14 cellular contexts compared by ENCODE assay signal in the genomic region with DNA sequence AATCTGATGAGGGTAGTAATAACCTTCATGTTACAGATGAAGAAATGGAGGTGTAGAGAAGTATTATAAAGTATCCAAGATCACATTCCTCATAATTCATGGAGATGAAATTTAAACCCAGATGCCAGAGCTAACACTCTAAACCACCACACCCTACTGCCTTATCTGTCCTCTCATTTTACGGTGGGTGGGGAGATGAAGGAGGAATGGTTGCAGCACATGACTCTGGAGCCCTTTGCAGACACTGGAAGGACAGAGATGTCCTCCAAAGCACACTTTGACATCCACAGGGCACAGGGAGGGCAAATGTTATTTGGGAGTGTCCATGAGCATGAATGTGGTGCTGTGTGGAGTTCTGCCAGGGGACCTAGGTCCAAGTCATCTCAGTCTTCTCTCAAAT. TPM values are rescaled to one million over a fixed set of nuclear protein-coding genes. Genes with fewer than 3 reads are reported as not detected.
DNase-seq lines count a peak whose midpoint lies in the region; TF ChIP-seq lines count a peak whose summit lies in the region.
"Had no signal": no experiment of that assay in that cellular context is flagged by ENCODE, and none has a peak within 500 bp of the region (broad histone marks: within the 10 kb centered on the region; RNA-seq: fewer than 3 reads in every experiment).

No MANE protein-coding gene starts in this region.

- H3K36me3 Mint-ChIP-seq in MCF 10A (ENCODE audit: insufficient read depth, unreplicated experiment) (peaks cover 4% of the 10 kb centered on the region), nephron progenitor cell (ENCODE audit: low read depth) (no peaks in the 10 kb centered on the region)

- H3K27me3 Mint-ChIP-seq in MCF 10A (ENCODE audit: insufficient read depth, unreplicated experiment) (no peaks in the 10 kb centered on the region), nephron progenitor cell (ENCODE audit: low read depth, poor library complexity) (peaks cover 3% of the 10 kb centered on the region)

- POLR2A ChIA-PET in MCF 10A (lab: Yijun Ruan, JAX) = interaction anchor here (1.2 kb wide), 1 partner anchor 19 kb away, joined by 3 read pairs; no protein-coding TSS in a partner anchor

- intact Hi-C loops in breast epithelium (cut with DNase I; ENCODE audit: low total_unique reads) (no loop called here), MCF 10A (cut with micrococcal nuclease) (no loop called here), colonic mucosa (cut with DNase I) (no loop called here), transverse colon (cut with DNase I; ENCODE audit: low total_unique reads) (no loop called here), left ventricle myocardium inferior (cut with micrococcal nuclease) (no loop called here)

- H3K9ac ChIP-seq in colonic mucosa (ENCODE audit: low read depth in 2 of 2, low read length in 2 of 2) (peak overlapping the region in 1 of 2 donors; percentile 30), mucosa of stomach (ENCODE audit: low read length) (no peak overlapping the region)
- H3K9ac ChIP-seq: BLaER1 treated with 17β-estradiol and CSF1 and Interleukin-3, amounts not matched to agents 10 nM and 100 nM had no signal

- 40 to 64% methylated on average over 1 of the region's 1 CpG for WGBS in transverse colon (ENCODE audit: low coverage in 1 of 2), 2 donors

- in situ Hi-C loops in transverse colon (cut with MboI; ENCODE audit: low pct_ligation_motif_present in 1 of 4, low pct_unique_long_range_greater_than_20kb in 1 of 4, low sequenced_read_pairs in 3 of 4) (no loop called here), ACHN (cut with HindIII; ENCODE audit: low pct_ligation_motif_present, low pct_unique_long_range_greater_than_20kb, low sequenced_read_pairs) (no loop called here)

- H3K27me3 ChIP-seq in breast epithelium (no peaks in the 10 kb centered on the region), colonic mucosa (no peaks in the 10 kb centered on the region), mucosa of stomach (ENCODE audit: control insufficient read depth, insufficient read depth, low read length) (no peaks in the 10 kb centered on the region), transverse colon (no peaks in the 10 kb centered on the region), left ventricle myocardium inferior (ENCODE audit: low read depth) (peaks cover 38% of the 10 kb centered on the region)
- H3K27me3 ChIP-seq: BLaER1 treated with 17β-estradiol and CSF1 and Interleukin-3, amounts not matched to agents 10 nM and 100 nM had no signal

- TF ChIP-seq CTCF in breast epithelium (IDR thresholded peaks at IDR 0.05) (no peak), MCF 10A (IDR thresholded peaks at IDR 0.05; ENCODE audit: unreplicated experiment) (no peak), colonic mucosa (IDR thresholded peaks at IDR 0.05) (no peak), transverse colon (IDR thresholded peaks at IDR 0.05) (no peak), nephron progenitor cell (IDR thresholded peaks at IDR 0.05) (no peak), left ventricle myocardium inferior (IDR thresholded peaks at IDR 0.05; ENCODE audit: borderline replicate concordance) (no peak)

- DNase-seq in breast epithelium (ENCODE audit: low spot score in 2 of 2) (no peak), MCF 10A (ENCODE audit: unreplicated experiment) (no peak), colonic mucosa (peak; percentile 71), transverse colon (peak; percentile 32), nephron progenitor cell (no peak), left ventricle myocardium inferior (no peak), ACHN (no peak)
- DNase-seq: CD4-positive, alpha-beta T cell; H7 had no signal

- CTCF ChIA-PET in MCF 10A (lab: Yijun Ruan, JAX) = interaction anchor here (0.6 kb wide), 3 partner anchors 8 to 34 kb away, joined by 3 read pairs; no protein-coding TSS in a partner anchor

- H3K36me3 ChIP-seq in breast epithelium (no peaks in the 10 kb centered on the region), colonic mucosa (no peaks in the 10 kb centered on the region), mucosa of stomach (ENCODE audit: control insufficient read depth, insufficient read depth, low read length) (no peaks in the 10 kb centered on the region), transverse colon (no peaks in the 10 kb centered on the region), left ventricle myocardium inferior (no peaks in the 10 kb centered on the region)
- H3K36me3 ChIP-seq: BLaER1 treated with 17β-estradiol and CSF1 and Interleukin-3, amounts not matched to agents 10 nM and 100 nM had no signal

- no peak overlapping the region for H3K27ac Mint-ChIP-seq in MCF 10A (ENCODE audit: low read depth, unreplicated experiment)
- no peak overlapping the region for H3K27ac Mint-ChIP-seq in nephron progenitor cell
- H3K27ac Mint-ChIP-seq: CD4-positive, alpha-beta T cell; GM23338 had no signal

- H3K4me1 Mint-ChIP-seq in MCF 10A (ENCODE audit: insufficient read depth, unreplicated experiment) (no peaks in the 10 kb centered on the region), nephron progenitor cell (peaks cover 6% of the 10 kb centered on the region)
- H3K4me1 Mint-ChIP-seq: GM23338 had no signal

- no TSS peak for BruUV-seq in MCF 10A (replicated peaks; lab: Mats Ljungman, UMichigan)

- H3K27ac ChIP-seq in breast epithelium (peak overlapping the region; percentile 71 to 84), colonic mucosa (peak overlapping the region; percentile 78), transverse colon (peak overlapping the region; percentile 45 to 80 (median 76)), left ventricle myocardium inferior (replicated peaks) (no peak overlapping the region)
- H3K27ac ChIP-seq: 22Rv1; BLaER1 treated with 17β-estradiol and CSF1 and Interleukin-3, amounts not matched to agents 10 nM and 100 nM had no signal

- H3K4me3 ChIP-seq in breast epithelium (peak overlapping the region in 2 of 3 donors; percentile 42 to 58), colonic mucosa (no peak overlapping the region), mucosa of stomach (ENCODE audit: low read length) (peak overlapping the region; percentile 14), transverse colon (peak overlapping the region in 1 of 4 donors; percentile 27), left ventricle myocardium inferior (no peak overlapping the region)
- H3K4me3 ChIP-seq: BLaER1 treated with 17β-estradiol and CSF1 and Interleukin-3, amounts not matched to agents 10 nM and 100 nM; GM23338 had no signal

- no peak overlapping the region for H3K4me3 Mint-ChIP-seq in MCF 10A (ENCODE audit: unreplicated experiment)
- no peak overlapping the region for H3K4me3 Mint-ChIP-seq in nephron progenitor cell
- H3K4me3 Mint-ChIP-seq: CD4-positive, alpha-beta T cell; GM23338 had no signal

- no peak for TF ChIP-seq EP300 in transverse colon (IDR thresholded peaks at IDR 0.05; ENCODE audit: low read depth)

- no peak for TF ChIP-seq POLR2A in breast epithelium (IDR thresholded peaks at IDR 0.05)
- no peak for TF ChIP-seq POLR2A in transverse colon (IDR thresholded peaks at IDR 0.05)

- H3K4me1 ChIP-seq in breast epithelium (no peaks in the 10 kb centered on the region), colonic mucosa (peaks cover 20% of the 10 kb centered on the region), mucosa of stomach (ENCODE audit: control insufficient read depth, insufficient read depth, low read length) (peaks cover 36% of the 10 kb centered on the region), transverse colon (peaks cover 0 to 66% (median 33%) of the 10 kb centered on the region in 4 donors), left ventricle myocardium inferior (no peaks in the 10 kb centered on the region)

- no peaks in the 10 kb centered on the region for H3K9me3 ChIP-seq in breast epithelium
- no peaks in the 10 kb centered on the region for H3K9me3 ChIP-seq in colonic mucosa
- no peaks in the 10 kb centered on the region for H3K9me3 ChIP-seq in mucosa of stomach (ENCODE audit: control insufficient read depth, low read length)
- no peaks in the 10 kb centered on the region for H3K9me3 ChIP-seq in transverse colon
- no peaks in the 10 kb centered on the region for H3K9me3 ChIP-seq in left ventricle myocardium inferior (replicated peaks)
- H3K9me3 ChIP-seq: BLaER1 treated with 17β-estradiol and CSF1 and Interleukin-3, amounts not matched to agents 10 nM and 100 nM had no signal

- H3K9me3 Mint-ChIP-seq in MCF 10A (ENCODE audit: unreplicated experiment) = no peaks in the 10 kb centered on the region
- no peaks in the 10 kb centered on the region for H3K9me3 Mint-ChIP-seq in nephron progenitor cell
- H3K9me3 Mint-ChIP-seq: CD4-positive, alpha-beta T cell; GM23338 had no signal

RNA-seq across cellular contexts. Expression of gene PLEKHS1, which starts 1.1 kb away (rescaled TPM):
- 10 to 100 TPM in 2 of 3 donors, not detected in 1; 23.6 to 30.0 TPM for total RNA-seq in breast epithelium
- not detected in 2 replicates for total RNA-seq in MCF 10A (2022)
- total RNA-seq in colonic mucosa = 10 to 100 TPM in 1 of 2 donors, under 1 TPM in 1; 0.84 to 13.3 TPM
- total RNA-seq in transverse colon = 10 to 100 TPM in 2 of 4 donors, 1 to 10 TPM in 1, under 1 TPM in 1; 0.60 to 12.0 (median 5.8) TPM
- total RNA-seq in left ventricle myocardium inferior = not detected
- total RNA-seq: GM23338, H7, HT1080 had no signal

Comparison
In these comparisons a context has a peak if more than half of its experiments do, and no peak if none do; other contexts are left out.
1. DNase-seq: peak in colonic mucosa (single experiment) and transverse colon (single experiment); none in breast epithelium (0 of 2), MCF 10A (single experiment), nephron progenitor cell (single experiment), left ventricle myocardium inferior (single experiment) and ACHN (single experiment).
2. H3K4me3 ChIP-seq: peak in breast epithelium (2 of 3) and mucosa of stomach (single experiment); none in colonic mucosa (single experiment) and left ventricle myocardium inferior (single experiment).